ENCODE assay signal across 1 cellular context in genomic region chr19:42268142-42268703, GRCh38.
A peak's percentile ranks its signal among the peaks of the same experiment; 100 is the strongest.
TF ChIP-seq lines count a peak whose summit lies in the region.

No MANE protein-coding gene starts in this region.

TF ChIP-seq in K562, 482 proteins besides CTCF, POLR2A, EP300 and RAD21 (continued from another document and continues in another):
- TF ChIP-seq ATF6 (CRISPR knock-in tag; IDR thresholded peaks at IDR 0.05): no peak
- TF ChIP-seq NR0B1 (IDR thresholded peaks at IDR 0.05; ENCODE audit: partially characterized antibody): no peak
- TF ChIP-seq TAL1 (IDR thresholded peaks at IDR 0.05): no peak
- TF ChIP-seq RCOR1 (IDR thresholded peaks at IDR 0.05; ENCODE audit: borderline replicate concordance in 1 of 2, low read depth in 2 of 2, low read length in 2 of 2): peak in 1 of 2 experiments; percentile 53; a peak in 2 of 4 replicates
- TF ChIP-seq LCOR (CRISPR knock-in tag; IDR thresholded peaks at IDR 0.05): 0 out of 2 replicates have a peak, but pooled peaks have one; percentile 51
- TF ChIP-seq ID3 (CRISPR knock-in tag; IDR thresholded peaks at IDR 0.05): no peak
- TF ChIP-seq ID3 (tag; IDR thresholded peaks at IDR 0.05): no peak
- TF ChIP-seq SIN3B (IDR thresholded peaks at IDR 0.05; ENCODE audit: low read depth): no peak
- no peak for TF ChIP-seq GMEB1 (CRISPR knock-in tag; IDR thresholded peaks at IDR 0.05)
- TF ChIP-seq PRMT5 (CRISPR knock-in tag; IDR thresholded peaks at IDR 0.05): no peak
- no peak for TF ChIP-seq POLR2AphosphoS2 (IDR thresholded peaks at IDR 0.05; ENCODE audit: low read length)
- TF ChIP-seq TRIM24 (IDR thresholded peaks at IDR 0.05): peak; percentile 29 to 74; a peak in 2 of 4 replicates
- peak; percentile 99 for TF ChIP-seq JUND (IDR thresholded peaks at IDR 0.05; ENCODE audit: borderline replicate concordance, low read depth, low read length)
- peak; percentile 98 for TF ChIP-seq JUND (tag; IDR thresholded peaks at IDR 0.05; ENCODE audit: borderline replicate concordance, low read depth, low read length)
- peak; percentile 90 for TF ChIP-seq USF1 (CRISPR knock-in tag; IDR thresholded peaks at IDR 0.05)
- no peak for TF ChIP-seq TCF7L2 (IDR thresholded peaks at IDR 0.05; ENCODE audit: low read depth, low read length)
- TF ChIP-seq PCBP2 (IDR thresholded peaks at IDR 0.05; ENCODE audit: low read depth, low read length, poor library complexity, severe bottlenecking): no peak
- TF ChIP-seq SMARCC2 (IDR thresholded peaks at IDR 0.05; ENCODE audit: low read depth): no peak
- TF ChIP-seq POLR3A (IDR thresholded peaks at IDR 0.05; ENCODE audit: borderline replicate concordance, extremely low read depth, insufficient read depth, insufficient read length): no peak
- TF ChIP-seq HMGN3 (IDR thresholded peaks at IDR 0.05; ENCODE audit: borderline replicate concordance, extremely low read depth, insufficient read length, low read depth, low read length): peak; percentile 68
- no peak for TF ChIP-seq FOXM1 (IDR thresholded peaks at IDR 0.05; ENCODE audit: low read depth)
- no peak for TF ChIP-seq FOXM1 (CRISPR knock-in tag; IDR thresholded peaks at IDR 0.05; ENCODE audit: low read depth)
- TF ChIP-seq JUN (IDR thresholded peaks at IDR 0.05; ENCODE audit: borderline replicate concordance, low read depth, low read length): peak; percentile 99
- TF ChIP-seq JUN (CRISPR knock-in tag; IDR thresholded peaks at IDR 0.05; ENCODE audit: borderline replicate concordance): peak; percentile 97
- TF ChIP-seq ILK (tag; IDR thresholded peaks at IDR 0.05; ENCODE audit: borderline replicate concordance, low read depth): no peak
- no peak for TF ChIP-seq MED1 (CRISPR knock-in tag; IDR thresholded peaks at IDR 0.05; ENCODE audit: borderline replicate concordance)
- peak; percentile 100 for TF ChIP-seq ATF7 (IDR thresholded peaks at IDR 0.05)
- TF ChIP-seq IRF2 (CRISPR knock-in tag; IDR thresholded peaks at IDR 0.05): no peak
- TF ChIP-seq MYC (IDR thresholded peaks at IDR 0.05; ENCODE audit: low read depth, low read length): peak; percentile 87
- 0 out of 2 replicates have a peak, but pooled peaks have one; percentile 39 for TF ChIP-seq MYC (CRISPR knock-in tag; IDR thresholded peaks at IDR 0.05; ENCODE audit: borderline replicate concordance, low read depth)
- TF ChIP-seq RBM14 (IDR thresholded peaks at IDR 0.05; ENCODE audit: borderline replicate concordance, insufficient read depth, low read depth, low read length): no peak
- TF ChIP-seq ZNF778 (CRISPR knock-in tag; IDR thresholded peaks at IDR 0.05): no peak
- TF ChIP-seq ZFP30 (CRISPR knock-in tag; IDR thresholded peaks at IDR 0.05; ENCODE audit: borderline replicate concordance): no peak
- TF ChIP-seq CC2D1A (IDR thresholded peaks at IDR 0.05): peak; percentile 99
- TF ChIP-seq SNRNP70 (optimal IDR thresholded peaks at IDR 0.05; ENCODE audit: low read depth, low read length): no peak
- TF ChIP-seq ZNF511 (CRISPR knock-in tag; IDR thresholded peaks at IDR 0.05): 0 out of 2 replicates have a peak, but pooled peaks have one; percentile 52
- no peak for TF ChIP-seq HMG20B (CRISPR knock-in tag; IDR thresholded peaks at IDR 0.05)
- no peak for TF ChIP-seq MECOM (CRISPR knock-in tag; IDR thresholded peaks at IDR 0.05)
- TF ChIP-seq ZNF592 (IDR thresholded peaks at IDR 0.05): no peak
- TF ChIP-seq ZNF699 (CRISPR knock-in tag; IDR thresholded peaks at IDR 0.05; ENCODE audit: insufficient replicate concordance): no peak
- TF ChIP-seq NONO (IDR thresholded peaks at IDR 0.05; ENCODE audit: low read depth in 2 of 2, low read length in 1 of 2): no peak
- no peak for TF ChIP-seq MXD1 (CRISPR knock-in tag; IDR thresholded peaks at IDR 0.05; ENCODE audit: borderline replicate concordance, poor library complexity, severe bottlenecking)
- no peak for TF ChIP-seq TRIM25 (IDR thresholded peaks at IDR 0.05; ENCODE audit: borderline replicate concordance)
- TF ChIP-seq HNRNPK (IDR thresholded peaks at IDR 0.05; ENCODE audit: low read depth, low read length, poor library complexity, severe bottlenecking): no peak
- TF ChIP-seq PRDM10 (IDR thresholded peaks at IDR 0.05; ENCODE audit: partially characterized antibody): peak; percentile 8
- no peak for TF ChIP-seq BRD9 (IDR thresholded peaks at IDR 0.05; ENCODE audit: low read depth, partially characterized antibody)
